Comparison of ENCODE assay signal across 14 cellular contexts in genomic region chr4:47827339-47828047, GRCh38.
"Had no signal": no experiment of that assay in that cellular context is flagged by ENCODE, and none has a peak within 500 bp of the region (broad histone marks: within the 10 kb centered on the region; RNA-seq: fewer than 3 reads in every experiment).

No MANE protein-coding gene starts in this region.

- H3K27me3 Mint-ChIP-seq: progenitor cell of endocrine pancreas had no signal

- H3K27me3 ChIP-seq: thyroid gland had no signal

- H3K9me3 ChIP-seq: thyroid gland had no signal

- DNase-seq: activated CD4-positive, alpha-beta T cell treated with anti-CD3 and anti-CD28 coated beads, Interleukin-2, amount 50 U/mL, for 1 hour; activated gamma-delta T cell; amniotic stem cell; dorsolateral prefrontal cortex; hypothalamus; islet precursor cell; midbrain; stimulated activated CD4-positive, alpha-beta T cell treated with anti-CD3 and anti-CD28 coated beads, Interleukin-2, amount 100 ng/mL, for 24 hours; stimulated activated naive CD4-positive, alpha-beta T cell treated with Interleukin-2 at 50 U/mL for 16 hours; T-cell; T-helper 9 cell; thyroid gland had no signal

- H3K27ac ChIP-seq: dorsolateral prefrontal cortex, thyroid gland had no signal

- ATAC-seq: activated naive CD4-positive, alpha-beta T cell treated with anti-CD3 and anti-CD28 coated beads, Interleukin-2, amount 50 U/mL, for 72 hours had no signal

- H3K4me3 ChIP-seq: dorsolateral prefrontal cortex, thyroid gland had no signal

- H3K27ac Mint-ChIP-seq: activated naive CD4-positive, alpha-beta T cell treated with anti-CD3 and anti-CD28 coated beads, Interleukin-2, amount 50 U/mL, for 72 hours; progenitor cell of endocrine pancreas; T-cell had no signal

- H3K4me3 Mint-ChIP-seq: T-cell had no signal

- H3K36me3 Mint-ChIP-seq: activated naive CD4-positive, alpha-beta T cell treated with anti-CD3 and anti-CD28 coated beads, Interleukin-2, amount 50 U/mL, for 72 hours; T-cell had no signal
